In genomic region chr12:82650627-82651337, GRCh38 we compare ENCODE assay signal across 8 cellular contexts. TPM values are rescaled to one million over a fixed set of nuclear protein-coding genes. Genes with fewer than 3 reads are reported as not detected.
DNase-seq lines count a peak whose midpoint lies in the region; ATAC-seq, FAIRE-seq and TF ChIP-seq lines count a peak whose summit lies in the region.

No MANE protein-coding gene starts in this region.

- FAIRE-seq in keratinocyte (lab: Jason Lieb, UNC) (peak; percentile 99), GM12891 (lab: Jason Lieb, UNC) (no peak)

- no peaks in the 10 kb centered on the region for H4K20me1 ChIP-seq in BLaER1
- H4K20me1 ChIP-seq in keratinocyte (ENCODE audit: control insufficient read depth, extremely low read depth, insufficient read depth, low read length): no peaks in the 10 kb centered on the region

- no peak overlapping the region for H3K9ac ChIP-seq in BLaER1
- H3K9ac ChIP-seq in SK-N-MC (ENCODE audit: insufficient read length): no peak overlapping the region
- H3K9ac ChIP-seq in keratinocyte (ENCODE audit: control insufficient read depth, extremely low read depth, insufficient read depth, low read length): peak overlapping the region; percentile 60

- ATAC-seq in GM18909 (IDR thresholded peaks at IDR 0.05; ENCODE audit: poor library complexity, unreplicated experiment) (peak; percentile 95), HG03060 (IDR thresholded peaks at IDR 0.05; ENCODE audit: low read depth, unreplicated experiment) (peak; percentile 89)

- dilution Hi-C loops in keratinocyte (cut with MboI; ENCODE audit: extremely low pct_ligation_motif_present, low sequenced_read_pairs): no loop called here

- H2AFZ ChIP-seq in keratinocyte (ENCODE audit: control insufficient read depth, low read length): no peak overlapping the region

- no peaks in the 10 kb centered on the region for H3K27me3 ChIP-seq in BLaER1
- H3K27me3 ChIP-seq in keratinocyte (ENCODE audit: control insufficient read depth, extremely low read depth, insufficient read depth, low read length): no peaks in the 10 kb centered on the region

- H3K4me1 ChIP-seq in BLaER1: peaks cover 11% of the 10 kb centered on the region
- peaks cover 19% of the 10 kb centered on the region for H3K4me1 ChIP-seq in keratinocyte (ENCODE audit: control insufficient read depth, extremely low read depth, insufficient read depth, low read length)

- peak overlapping the region; percentile 2; the same call in 1 of the 2 replicates for H3K4me2 ChIP-seq in BLaER1
- H3K4me2 ChIP-seq in keratinocyte (ENCODE audit: control insufficient read depth, extremely low read depth, insufficient read depth, low read depth, low read length): peak overlapping the region; percentile 58

- no peak overlapping the region for H3K27ac ChIP-seq in BLaER1
- peak overlapping the region; percentile 57; the same call in 1 of the 2 replicates for H3K27ac ChIP-seq in SK-N-MC
- H3K27ac ChIP-seq in keratinocyte (ENCODE audit: control insufficient read depth, insufficient read depth, low read length): peak overlapping the region; percentile 91
- no peak overlapping the region for H3K27ac ChIP-seq in substantia nigra (ENCODE audit: low read depth, low read length, poor library complexity, severe bottlenecking)

- H3K9me1 ChIP-seq in keratinocyte (ENCODE audit: control insufficient read depth, extremely low read depth, insufficient read depth, low read length): no peaks in the 10 kb centered on the region

- no peak overlapping the region for H3K4me3 ChIP-seq in BLaER1
- peak overlapping the region; percentile 34; the same call in 1 of the 2 replicates for H3K4me3 ChIP-seq in SK-N-MC
- H3K4me3 ChIP-seq in keratinocyte (ENCODE audit: control insufficient read depth in 2 of 3, extremely low read depth in 1 of 3, insufficient read depth in 2 of 3, low read depth in 1 of 3, low read length in 3 of 3): no peak overlapping the region

- H3K9me3 ChIP-seq in BLaER1: no peaks in the 10 kb centered on the region
- H3K9me3 ChIP-seq in SK-N-MC (ENCODE audit: low read depth, low read length): no peaks in the 10 kb centered on the region
- H3K9me3 ChIP-seq in keratinocyte (ENCODE audit: control insufficient read depth, low read depth, low read length): no peaks in the 10 kb centered on the region

- TF ChIP-seq CTCF in keratinocyte (optimal IDR thresholded peaks at IDR 0.05 in 1 of 3, IDR thresholded peaks at IDR 0.05 in 1 of 3, conservative IDR thresholded peaks at IDR 0.05 in 1 of 3; ENCODE audit: extremely low read depth in 1 of 3, insufficient read depth in 2 of 3, low read length in 3 of 3): no peak

- no peaks in the 10 kb centered on the region for H3K36me3 ChIP-seq in BLaER1
- no peaks in the 10 kb centered on the region for H3K36me3 ChIP-seq in SK-N-MC (ENCODE audit: insufficient read depth, low read length)
- H3K36me3 ChIP-seq in keratinocyte (ENCODE audit: control insufficient read depth in 2 of 2, extremely low read depth in 1 of 2, insufficient read depth in 2 of 2, low read length in 2 of 2): no peaks in the 10 kb centered on the region

- no peak for DNase-seq in SK-N-MC (ENCODE audit: low read depth, low spot score)
- DNase-seq in keratinocyte (ENCODE audit: low read depth, low spot score): peak; percentile 92
- DNase-seq in substantia nigra (lab: John Stamatoyannopoulos, UW): no peak
- no peak for DNase-seq in GM12891 (ENCODE audit: insufficient read length, low spot score)
- DNase-seq in activated T-cell treated with anti-CD3 and anti-CD28 coated beads for 4 hours: no peak

- TF ChIP-seq POLR2A in GM12891 (IDR thresholded peaks at IDR 0.05; ENCODE audit: low read depth, low read length): no peak

- H3K79me2 ChIP-seq in keratinocyte (ENCODE audit: control insufficient read depth, insufficient read depth, low read length): no peaks in the 10 kb centered on the region

TF ChIP-seq in GM12891, 5 proteins besides CTCF, POLR2A, EP300 and RAD21:
- TF ChIP-seq POU2F2 (IDR thresholded peaks at IDR 0.05; ENCODE audit: low read depth, low read length) (no peak), SPI1 (IDR thresholded peaks at IDR 0.05; ENCODE audit: low read depth, low read length) (no peak), POLR2AphosphoS5 (IDR thresholded peaks at IDR 0.05; ENCODE audit: low read depth, low read length) (no peak)

RNA-seq across cellular contexts. Expression of gene TMTC2, which starts 35.9 kb away (rescaled TPM):
- polyA plus RNA-seq in keratinocyte: 3.4 to 3.8 TPM (median 3.7 TPM) in 3 replicates
- 4.1 TPM for polyA plus RNA-seq in keratinocyte (2011; ENCODE audit: low read depth)
- 1.2 and 2.3 TPM in 2 replicates for polyA plus RNA-seq in keratinocyte (2011; cell fraction: cytosol; rRNA removed)
- polyA plus RNA-seq in keratinocyte (2011; cell fraction: nucleus; rRNA removed): 7.0 and 8.6 TPM in 2 replicates
- 3.7 and 5.2 TPM in 2 replicates for polyA plus RNA-seq in keratinocyte (2012; ENCODE audit: low replicate concordance)
- polyA minus RNA-seq in keratinocyte: 5.9 to 7.5 TPM (median 6.2 TPM) in 3 replicates
- 3.3 TPM for polyA minus RNA-seq in keratinocyte (2011; cell fraction: cytosol; rRNA and poly(A)+ RNA removed)
- polyA minus RNA-seq in keratinocyte (2011; cell fraction: nucleus; rRNA and poly(A)+ RNA removed): 10.9 and 17.8 TPM in 2 replicates
- 1.1 TPM for polyA plus RNA-seq in GM12891 (2012; ENCODE audit: low read depth, missing spikeins)

Comparison
In these comparisons a context has a peak if more than half of its experiments do, and no peak if none do; other contexts are left out.
1. H3K27ac ChIP-seq: peak in SK-N-MC (single experiment) and keratinocyte (single experiment); none in BLaER1 (single experiment) and substantia nigra (single experiment).